Comparison of ENCODE assay signal across 2 cellular contexts in the genomic region with DNA sequence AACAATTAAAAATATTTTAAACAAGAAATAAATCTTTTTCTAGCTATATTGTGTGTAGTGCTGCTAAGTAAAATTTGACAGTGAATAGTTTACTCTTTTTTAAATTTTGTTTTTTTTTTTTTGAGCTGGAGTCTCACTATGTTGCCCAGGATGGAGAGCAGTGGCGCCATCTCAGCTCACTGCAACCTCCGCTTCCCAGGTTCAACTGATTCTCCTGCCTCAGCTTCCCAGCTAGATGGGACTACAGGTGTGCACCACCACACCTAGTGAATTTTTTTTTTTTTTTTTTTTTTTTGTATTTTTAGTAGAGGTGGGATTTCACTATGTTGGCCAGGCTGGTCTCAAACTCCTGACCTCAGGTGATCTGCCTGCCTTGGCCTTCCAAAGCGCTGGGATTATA.
TF ChIP-seq lines count a peak whose summit lies in the region.

No MANE protein-coding gene starts in this region.

TF ChIP-seq in HEK293, 187 proteins besides CTCF, POLR2A, EP300 and RAD21:
- TF ChIP-seq, protein P1, sequence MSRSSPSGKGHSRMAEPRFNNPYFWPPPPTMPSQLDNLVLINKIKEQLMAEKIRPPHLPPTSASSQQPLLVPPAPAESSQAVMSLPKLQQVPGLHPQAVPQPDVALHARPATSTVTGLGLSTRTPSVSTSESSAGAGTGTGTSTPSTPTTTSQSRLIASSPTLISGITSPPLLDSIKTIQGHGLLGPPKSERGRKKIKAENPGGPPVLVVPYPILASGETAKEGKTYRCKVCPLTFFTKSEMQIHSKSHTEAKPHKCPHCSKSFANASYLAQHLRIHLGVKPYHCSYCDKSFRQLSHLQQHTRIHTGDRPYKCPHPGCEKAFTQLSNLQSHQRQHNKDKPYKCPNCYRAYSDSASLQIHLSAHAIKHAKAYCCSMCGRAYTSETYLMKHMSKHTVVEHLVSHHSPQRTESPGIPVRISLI (tag by site-specific recombination; IDR thresholded peaks at IDR 0.05) = 0 out of 2 replicates have a peak, but pooled peaks have one; percentile 58
- 0 out of 2 replicates have a peak, but pooled peaks have one; percentile 32 for TF ChIP-seq ZNF121 (tag by site-specific recombination; IDR thresholded peaks at IDR 0.05)

TF ChIP-seq in K562, 482 proteins besides CTCF, POLR2A, EP300 and RAD21:
- TF ChIP-seq, protein P2, sequence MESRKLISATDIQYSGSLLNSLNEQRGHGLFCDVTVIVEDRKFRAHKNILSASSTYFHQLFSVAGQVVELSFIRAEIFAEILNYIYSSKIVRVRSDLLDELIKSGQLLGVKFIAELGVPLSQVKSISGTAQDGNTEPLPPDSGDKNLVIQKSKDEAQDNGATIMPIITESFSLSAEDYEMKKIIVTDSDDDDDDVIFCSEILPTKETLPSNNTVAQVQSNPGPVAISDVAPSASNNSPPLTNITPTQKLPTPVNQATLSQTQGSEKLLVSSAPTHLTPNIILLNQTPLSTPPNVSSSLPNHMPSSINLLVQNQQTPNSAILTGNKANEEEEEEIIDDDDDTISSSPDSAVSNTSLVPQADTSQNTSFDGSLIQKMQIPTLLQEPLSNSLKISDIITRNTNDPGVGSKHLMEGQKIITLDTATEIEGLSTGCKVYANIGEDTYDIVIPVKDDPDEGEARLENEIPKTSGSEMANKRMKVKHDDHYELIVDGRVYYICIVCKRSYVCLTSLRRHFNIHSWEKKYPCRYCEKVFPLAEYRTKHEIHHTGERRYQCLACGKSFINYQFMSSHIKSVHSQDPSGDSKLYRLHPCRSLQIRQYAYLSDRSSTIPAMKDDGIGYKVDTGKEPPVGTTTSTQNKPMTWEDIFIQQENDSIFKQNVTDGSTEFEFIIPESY (CRISPR knock-in tag; IDR thresholded peaks at IDR 0.05) = peak; percentile 49; the same call in 1 of the 2 replicates
- peak; percentile 61 for TF ChIP-seq ZNF121 (CRISPR knock-in tag; conservative IDR thresholded peaks at IDR 0.05)
